30 cellular contexts compared by ENCODE assay signal in genomic region chr21:28949318-28949717, GRCh38.
"Had no signal": no experiment of that assay in that cellular context is flagged by ENCODE, and none has a peak within 500 bp of the region (broad histone marks: within the 10 kb centered on the region; RNA-seq: fewer than 3 reads in every experiment).

No MANE protein-coding gene starts in this region.

- H3K4me3 ChIP-seq: gastroesophageal sphincter, mucosa of descending colon, skin epidermis, stomach, thyroid gland, upper lobe of left lung, vagina had no signal

- H3K4me1 Mint-ChIP-seq: nephron progenitor cell, WTC11 had no signal

- H3K27ac Mint-ChIP-seq: activated CD8-positive, alpha-beta T cell treated with anti-CD3 and anti-CD28 coated beads, Interleukin-2, amount 10 ng/mL, durations not matched to agents 7 days and 5 days; activated naive CD4-positive, alpha-beta T cell treated with anti-CD3 and anti-CD28 coated beads, Interleukin-2, amount 10 ng/mL, durations not matched to agents 7 days and 5 days; activated T-helper 1 cell treated with anti-CD3 and anti-CD28 coated beads, Interleukin-12 subunit alpha, Interleukin-12 subunit beta, Interleukin-2, Interleukin-4 antibody, amounts not matched to agents 30 ng/mL and 10 ng/mL and 1 ng/mL, durations not matched to agents 14 hours and 24 hours and 36 hours; nephron progenitor cell; progenitor cell of endocrine pancreas; stimulated activated naive B cell treated with anti-CD40 and anti-IgM and Interleukin-4, amounts not matched to agents 10 μg/mL and 1 μg/mL and 100 μg/mL, for 72 hours; WTC11 had no signal

- FAIRE-seq: endothelial cell of umbilical vein, keratinocyte had no signal

- ATAC-seq: activated CD8-positive, alpha-beta T cell treated with anti-CD3 and anti-CD28 coated beads, Interleukin-2, amount 10 ng/mL, durations not matched to agents 7 days and 5 days; effector memory CD8-positive, alpha-beta T cell; gastroesophageal sphincter; left cardiac atrium; left ventricle myocardium superior; mucosa of descending colon; sciatic nerve; stimulated activated naive B cell treated with anti-CD40 and anti-IgM and Interleukin-4, amounts not matched to agents 10 μg/mL and 1 μg/mL and 100 μg/mL, for 72 hours; WTC11 had no signal

- H3K4me3 Mint-ChIP-seq: activated CD8-positive, alpha-beta T cell treated with anti-CD3 and anti-CD28 coated beads, Interleukin-2, amount 10 ng/mL, durations not matched to agents 7 days and 5 days; activated naive CD4-positive, alpha-beta T cell treated with anti-CD3 and anti-CD28 coated beads, Interleukin-2, amount 10 ng/mL, durations not matched to agents 7 days and 5 days; activated T-helper 1 cell treated with anti-CD3 and anti-CD28 coated beads, Interleukin-12 subunit alpha, Interleukin-12 subunit beta, Interleukin-2, Interleukin-4 antibody, amounts not matched to agents 30 ng/mL and 10 ng/mL and 1 ng/mL, durations not matched to agents 14 hours and 24 hours and 36 hours; effector memory CD8-positive, alpha-beta T cell; nephron progenitor cell; stimulated activated naive B cell treated with anti-CD40 and anti-IgM and Interleukin-4, amounts not matched to agents 10 μg/mL and 1 μg/mL and 100 μg/mL, for 72 hours; WTC11 had no signal

- H3K4me1 ChIP-seq: stomach, thyroid gland, upper lobe of left lung, vagina had no signal

- H3K27me3 Mint-ChIP-seq: activated naive CD4-positive, alpha-beta T cell treated with anti-CD3 and anti-CD28 coated beads, Interleukin-2, amount 10 ng/mL, durations not matched to agents 7 days and 5 days; effector memory CD8-positive, alpha-beta T cell; progenitor cell of endocrine pancreas; stimulated activated naive B cell treated with anti-CD40 and anti-IgM and Interleukin-4, amounts not matched to agents 10 μg/mL and 1 μg/mL and 100 μg/mL, for 72 hours had no signal

- H3K27ac ChIP-seq: brain microvascular endothelial cell, gastroesophageal sphincter, neutrophil, skin epidermis, stomach, thyroid gland, upper lobe of left lung, vagina had no signal

- DNase-seq: activated CD8-positive, alpha-beta T cell treated with anti-CD3 and anti-CD28 coated beads, Interleukin-2, amount 10 ng/mL, durations not matched to agents 7 days and 5 days; activated gamma-delta T cell; activated naive CD4-positive, alpha-beta T cell treated with anti-CD3 and anti-CD28 coated beads, Interleukin-2, amount 10 ng/mL, durations not matched to agents 7 days and 5 days; amniotic stem cell; brain microvascular endothelial cell; cortex of kidney; effector memory CD8-positive, alpha-beta T cell; head of caudate nucleus; hippocampal formation; left cardiac atrium; left ventricle myocardium superior; mucosa of descending colon; nephron progenitor cell; stimulated activated CD4-positive, alpha-beta T cell treated with anti-CD3 and anti-CD28 coated beads, Interleukin-12 subunit alpha, Interleukin-12 subunit beta, amount 100 ng/mL, for 4 hours; stimulated activated CD4-positive, alpha-beta T cell treated with anti-CD3 and anti-CD28 coated beads, Interleukin-4, amount 100 ng/mL, for 4 hours; stimulated activated CD8-positive, alpha-beta memory T cell treated with anti-CD3 and anti-CD28 coated beads, Interleukin-4, amount 100 ng/mL, for 48 hours; stimulated activated naive B cell treated with anti-CD40 and anti-IgM and Interleukin-4, amounts not matched to agents 10 μg/mL and 1 μg/mL and 100 μg/mL, for 72 hours; stomach; thyroid gland; upper lobe of left lung had no signal

- H3K9me3 ChIP-seq: gastroesophageal sphincter, mucosa of descending colon, neutrophil, stomach, thyroid gland, upper lobe of left lung, vagina had no signal

- H3K27me3 ChIP-seq: brain microvascular endothelial cell, gastroesophageal sphincter, neutrophil, stomach, thyroid gland, upper lobe of left lung, vagina had no signal

- H3K9me3 Mint-ChIP-seq: activated naive CD4-positive, alpha-beta T cell treated with anti-CD3 and anti-CD28 coated beads, Interleukin-2, amount 10 ng/mL, durations not matched to agents 7 days and 5 days; activated T-helper 1 cell treated with anti-CD3 and anti-CD28 coated beads, Interleukin-12 subunit alpha, Interleukin-12 subunit beta, Interleukin-2, Interleukin-4 antibody, amounts not matched to agents 30 ng/mL and 10 ng/mL and 1 ng/mL, durations not matched to agents 14 hours and 24 hours and 36 hours; effector memory CD8-positive, alpha-beta T cell; nephron progenitor cell; stimulated activated naive B cell treated with anti-CD40 and anti-IgM and Interleukin-4, amounts not matched to agents 10 μg/mL and 1 μg/mL and 100 μg/mL, for 72 hours; WTC11 had no signal
